Comparison of ENCODE assay signal across 14 cellular contexts in genomic region chr14:77088219-77088618, GRCh38. TPM values are rescaled to one million over a fixed set of nuclear protein-coding genes. Genes with fewer than 3 reads are reported as not detected.
DNase-seq lines count a peak whose midpoint lies in the region; ATAC-seq, FAIRE-seq and TF ChIP-seq lines count a peak whose summit lies in the region.
"Had no signal": no experiment of that assay in that cellular context is flagged by ENCODE, and none has a peak within 500 bp of the region (broad histone marks: within the 10 kb centered on the region; RNA-seq: fewer than 3 reads in every experiment).

No MANE protein-coding gene starts in this region.

- H3K36me3 ChIP-seq in RWPE2 (ENCODE audit: low read depth), result no peaks in the 10 kb centered on the region
- H3K36me3 ChIP-seq in kidney (ENCODE audit: control insufficient read depth in 1 of 2, insufficient read depth in 2 of 2, low read length in 2 of 2), result no peaks in the 10 kb centered on the region
- no peaks in the 10 kb centered on the region for H3K36me3 ChIP-seq in upper lobe of right lung
- H3K36me3 ChIP-seq: left ventricle myocardium inferior had no signal

- TF ChIP-seq CTCF in RWPE2 (IDR thresholded peaks at IDR 0.05; ENCODE audit: poor library complexity, severe bottlenecking) (no peak), kidney (IDR thresholded peaks at IDR 0.05; ENCODE audit: borderline replicate concordance, extremely low read depth, insufficient read depth) (no peak), upper lobe of right lung (IDR thresholded peaks at IDR 0.05) (no peak), D721Med (IDR thresholded peaks at IDR 0.05; ENCODE audit: insufficient read depth, missing control alignments) (no peak)

- DNase-seq in NCI-H1694 treated with DMSO at 0.1 percent for 48 hours (lab: John Stamatoyannopoulos, UW), result peak; percentile 34
- no peak for DNase-seq in NCI-H1694 (lab: John Stamatoyannopoulos, UW)
- DNase-seq in RWPE2 (ENCODE audit: low spot score), result peak; percentile 85
- no peak for DNase-seq in kidney
- no peak for DNase-seq in upper lobe of right lung
- no peak for DNase-seq in D721Med (ENCODE audit: insufficient read length, low spot score)
- DNase-seq in ecto neural progenitor cell (ENCODE audit: low spot score), result no peak
- DNase-seq: activated CD4-positive, alpha-beta T cell treated with anti-CD3 and anti-CD28 coated beads, Interleukin-2, amount 50 U/mL, for 4 hours; IMR-90; left ventricle myocardium inferior; substantia nigra had no signal

- H3K27ac ChIP-seq in RWPE2 (ENCODE audit: poor library complexity, severe bottlenecking) (peak overlapping the region; percentile 18), kidney (ENCODE audit: low read depth in 2 of 2, low read length in 2 of 2) (peak overlapping the region; percentile 50 to 60), upper lobe of right lung (peak overlapping the region; percentile 17)
- H3K27ac ChIP-seq: left ventricle myocardium inferior had no signal

- FAIRE-seq in kidney (lab: Jason Lieb, UNC) (no peak), D721Med (lab: Jason Lieb, UNC) (no peak)
- FAIRE-seq: endothelial cell of umbilical vein had no signal

- H3K4me3 ChIP-seq in RWPE2 (ENCODE audit: severe bottlenecking) (no peak overlapping the region), kidney (ENCODE audit: low read length in 2 of 2) (no peak overlapping the region), upper lobe of right lung (no peak overlapping the region)
- H3K4me3 ChIP-seq: left ventricle myocardium inferior had no signal

- intact Hi-C loops in kidney (cut with DNase I) (no loop called here), upper lobe of right lung (cut with DNase I) (no loop called here)

- ATAC-seq in RWPE2 (ENCODE audit: low read depth) (peak; percentile 93), upper lobe of right lung (peak; percentile 76), HG02610 (IDR thresholded peaks at IDR 0.05; ENCODE audit: unreplicated experiment) (no peak)

- no peaks in the 10 kb centered on the region for H3K27me3 ChIP-seq in RWPE2 (ENCODE audit: insufficient read depth, poor library complexity, severe bottlenecking)
- H3K27me3 ChIP-seq in upper lobe of right lung, result no peaks in the 10 kb centered on the region

- H3K4me1 ChIP-seq in RWPE2 (ENCODE audit: insufficient read depth, poor library complexity, severe bottlenecking), result peaks cover 14% of the 10 kb centered on the region
- H3K4me1 ChIP-seq in kidney (ENCODE audit: control insufficient read depth in 1 of 2, insufficient read depth in 1 of 2, low read depth in 1 of 2, low read length in 2 of 2), result peaks cover 0 to 6% of the 10 kb centered on the region in 2 donors
- H3K4me1 ChIP-seq in upper lobe of right lung, result no peaks in the 10 kb centered on the region

- H3K9me3 ChIP-seq in RWPE2 (ENCODE audit: severe bottlenecking) (peaks cover 5% of the 10 kb centered on the region), kidney (ENCODE audit: control insufficient read depth in 1 of 2, low read length in 2 of 2) (peaks cover 3 to 11% of the 10 kb centered on the region in 2 donors), upper lobe of right lung (no peaks in the 10 kb centered on the region)

- H3K9ac ChIP-seq in kidney (ENCODE audit: low read length in 2 of 2), result no peak overlapping the region

RNA-seq across cellular contexts. Expression of gene CIPC, which starts 9.8 kb away (rescaled TPM):
- 23.5 TPM for total RNA-seq in kidney
- polyA plus RNA-seq in kidney (ENCODE audit: insufficient read depth, low read depth, low replicate concordance), result 12.8 TPM
- total RNA-seq in upper lobe of right lung, result 24.9 TPM

RNA-seq across cellular contexts. Expression of gene ZDHHC22, which starts 53.4 kb away (rescaled TPM):
- total RNA-seq in kidney, result not detected
- not detected for polyA plus RNA-seq in kidney (ENCODE audit: insufficient read depth, low read depth, low replicate concordance)
- total RNA-seq in upper lobe of right lung, result not detected
- total RNA-seq: A172, IMR-90, left ventricle myocardium inferior had no signal
- polyA plus RNA-seq: IMR-90 had no signal

RNA-seq across cellular contexts. Expression of gene IRF2BPL, which starts 59.7 kb away (rescaled TPM):
- total RNA-seq in kidney, result 97.1 TPM
- 15.7 TPM for polyA plus RNA-seq in kidney (ENCODE audit: insufficient read depth, low read depth, low replicate concordance)
- 50.6 TPM for total RNA-seq in upper lobe of right lung

Comparison
In these comparisons a context has a peak if more than half of its experiments do, and no peak if none do; other contexts are left out.
1. DNase-seq: peak in NCI-H1694 treated with DMSO at 0.1 percent for 48 hours (single experiment) and RWPE2 (single experiment); none in NCI-H1694 (single experiment), kidney (single experiment), upper lobe of right lung (single experiment), D721Med (single experiment) and ecto neural progenitor cell (single experiment).
2. Peak in every context shown above with its lines, with median percentiles within 50 percentile points of each other: H3K27ac ChIP-seq.